In genomic region chr10:8084799-8085198, GRCh38 we compare ENCODE assay signal across 25 cellular contexts. TPM values are rescaled to one million over a fixed set of nuclear protein-coding genes. Genes with fewer than 3 reads are reported as not detected.
"Had no signal": no experiment of that assay in that cellular context is flagged by ENCODE, and none has a peak within 500 bp of the region (broad histone marks: within the 10 kb centered on the region; RNA-seq: fewer than 3 reads in every experiment).

No MANE protein-coding gene starts in this region.

- H3K4me3 ChIP-seq: gastrocnemius medialis, lung, mucosa of descending colon, neural progenitor cell, psoas muscle, skin epidermis, spleen, testis, tibial nerve, upper lobe of left lung had no signal

- FAIRE-seq: keratinocyte, urothelium cell line had no signal

- H3K36me3 Mint-ChIP-seq: memory B cell; naive B cell; natural killer cell treated with Interleukin-12 subunit alpha and Interleukin-12 subunit beta and Interleukin-15 and Interleukin-18, amount 100 ng/mL, for 72 hours; neural progenitor cell; stimulated activated memory B cell treated with anti-CD40 and anti-IgM and Interleukin-4, amounts not matched to agents 10 μg/mL and 1 μg/mL and 100 μg/mL, for 72 hours had no signal

- H3K4me1 ChIP-seq: gastrocnemius medialis, psoas muscle, testis, tibial nerve had no signal

- H3K36me3 ChIP-seq: gastrocnemius medialis, neural progenitor cell, tibial nerve, upper lobe of left lung had no signal

- H3K9me3 Mint-ChIP-seq: effector memory CD8-positive, alpha-beta T cell; memory B cell; naive B cell; natural killer cell treated with Interleukin-12 subunit alpha and Interleukin-12 subunit beta and Interleukin-15 and Interleukin-18, amount 100 ng/mL, for 72 hours; neural progenitor cell; stimulated activated memory B cell treated with anti-CD40 and anti-IgM and Interleukin-4, amounts not matched to agents 10 μg/mL and 1 μg/mL and 100 μg/mL, for 72 hours had no signal

- H3K9ac ChIP-seq: neural progenitor cell had no signal

- H3K27ac Mint-ChIP-seq: effector memory CD8-positive, alpha-beta T cell; memory B cell; naive B cell; natural killer cell treated with Interleukin-12 subunit alpha and Interleukin-12 subunit beta and Interleukin-15 and Interleukin-18, amount 100 ng/mL, for 72 hours; neural progenitor cell; stimulated activated memory B cell treated with anti-CD40 and anti-IgM and Interleukin-4, amounts not matched to agents 10 μg/mL and 1 μg/mL and 100 μg/mL, for 72 hours had no signal

- H3K4me3 Mint-ChIP-seq: effector memory CD8-positive, alpha-beta T cell; memory B cell; naive B cell; natural killer cell treated with Interleukin-12 subunit alpha and Interleukin-12 subunit beta and Interleukin-15 and Interleukin-18, amount 100 ng/mL, for 72 hours; neural progenitor cell; stimulated activated memory B cell treated with anti-CD40 and anti-IgM and Interleukin-4, amounts not matched to agents 10 μg/mL and 1 μg/mL and 100 μg/mL, for 72 hours had no signal

- H3K27ac ChIP-seq: gastrocnemius medialis, neural progenitor cell, psoas muscle, skin epidermis, spleen, testis, tibial nerve, upper lobe of left lung had no signal

- H3K27me3 ChIP-seq: testis, upper lobe of left lung had no signal

- DNase-seq: cortex of kidney; effector memory CD8-positive, alpha-beta T cell; foreskin fibroblast; gastrocnemius medialis; head of caudate nucleus; mucosa of descending colon; naive B cell; psoas muscle; right cardiac atrium; spleen; stimulated activated CD4-positive, alpha-beta T cell treated with anti-CD3 and anti-CD28 coated beads, Interleukin-4, amount 100 ng/mL, for 4 hours; stimulated activated naive CD8-positive, alpha-beta T cell treated with anti-CD3 and anti-CD28 coated beads, Interleukin-15, Interleukin-2, amounts not matched to agents 100 U/mL and 50 U/mL, for 24 hours; substantia nigra; testis; upper lobe of left lung had no signal

- H3K27me3 Mint-ChIP-seq: effector memory CD8-positive, alpha-beta T cell; natural killer cell treated with Interleukin-12 subunit alpha and Interleukin-12 subunit beta and Interleukin-15 and Interleukin-18, amount 100 ng/mL, for 72 hours; stimulated activated memory B cell treated with anti-CD40 and anti-IgM and Interleukin-4, amounts not matched to agents 10 μg/mL and 1 μg/mL and 100 μg/mL, for 72 hours had no signal

- H3K4me1 Mint-ChIP-seq: memory B cell; stimulated activated memory B cell treated with anti-CD40 and anti-IgM and Interleukin-4, amounts not matched to agents 10 μg/mL and 1 μg/mL and 100 μg/mL, for 72 hours had no signal

- H3K9me3 ChIP-seq: gastrocnemius medialis, mucosa of descending colon, psoas muscle, spleen, testis, tibial nerve, upper lobe of left lung had no signal

RNA-seq across cellular contexts. Expression of gene GATA3, which starts 30.3 kb away (rescaled TPM):
- total RNA-seq: osteocyte had no signal
